15 cellular contexts compared by ENCODE assay signal in the genomic region with DNA sequence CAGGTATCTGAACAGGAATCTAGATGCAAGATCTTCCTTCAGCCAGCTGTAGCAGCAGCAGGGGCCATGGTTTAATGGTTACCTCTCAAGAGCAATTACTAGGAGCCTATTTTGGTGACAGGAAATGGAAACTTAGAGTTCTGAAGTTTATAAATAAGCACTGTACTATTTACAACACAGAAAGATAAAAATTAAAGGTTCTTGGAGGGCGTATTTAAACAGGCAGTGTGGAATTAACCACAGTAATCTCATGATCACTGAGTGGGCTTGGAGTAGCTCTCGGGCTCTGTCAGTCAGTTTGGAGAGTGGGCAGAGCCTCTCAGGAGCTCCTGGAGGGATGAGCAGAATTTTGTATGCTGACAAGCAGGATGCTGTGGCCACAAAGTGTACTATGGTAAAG. TPM values are rescaled to one million over a fixed set of nuclear protein-coding genes. Genes with fewer than 3 reads are reported as not detected.
DNase-seq lines count a peak whose midpoint lies in the region; ATAC-seq and TF ChIP-seq lines count a peak whose summit lies in the region.
"Had no signal": no experiment of that assay in that cellular context is flagged by ENCODE, and none has a peak within 500 bp of the region (broad histone marks: within the 10 kb centered on the region; RNA-seq: fewer than 3 reads in every experiment).

No MANE protein-coding gene starts in this region.

- H4K20me1 ChIP-seq in hepatocyte (ENCODE audit: insufficient read depth, poor library complexity, severe bottlenecking) = no peaks in the 10 kb centered on the region

- H3K9me2 ChIP-seq in hepatocyte (replicated peaks; ENCODE audit: insufficient read depth) = no peaks in the 10 kb centered on the region

- ATAC-seq in GM21737 (IDR thresholded peaks at IDR 0.05; ENCODE audit: unreplicated experiment) (peak; percentile 63), HG03354 (IDR thresholded peaks at IDR 0.05; ENCODE audit: poor library complexity, severe bottlenecking, unreplicated experiment) (peak; percentile 85), upper lobe of right lung (no peak)
- ATAC-seq: mucosa of descending colon had no signal

- H3K9me3 ChIP-seq in hepatocyte (ENCODE audit: low read depth) (no peaks in the 10 kb centered on the region), upper lobe of right lung (no peaks in the 10 kb centered on the region)
- H3K9me3 ChIP-seq: mucosa of descending colon had no signal

- H3K36me3 ChIP-seq in hepatocyte (replicated peaks; ENCODE audit: insufficient read depth, low read depth) (no peaks in the 10 kb centered on the region), upper lobe of right lung (no peaks in the 10 kb centered on the region)

- H3K79me2 ChIP-seq in hepatocyte = no peaks in the 10 kb centered on the region

- peak; percentile 11 for DNase-seq in NCI-H82 (lab: John Stamatoyannopoulos, UW)
- no peak for DNase-seq in NCI-H82 treated with DMSO at 0.1 percent for 48 hours (lab: John Stamatoyannopoulos, UW; ENCODE audit: unreplicated experiment)
- no peak for DNase-seq in NCI-H446 treated with DMSO at 0.1 percent for 48 hours (lab: John Stamatoyannopoulos, UW)
- DNase-seq in hepatocyte (ENCODE audit: low spot score) = no peak
- no peak for DNase-seq in coronary artery (ENCODE audit: low spot score)
- no peak for DNase-seq in upper lobe of right lung
- DNase-seq: activated CD4-positive, alpha-beta memory T cell treated with anti-CD3 and anti-CD28 coated beads, Interleukin-2, amount 10 ng/mL, durations not matched to agents 7 days and 5 days; activated naive CD8-positive, alpha-beta T cell treated with anti-CD3 and anti-CD28 coated beads, Interleukin-2, amount 10 ng/mL, durations not matched to agents 7 days and 5 days; EL; mucosa of descending colon; NCI-H187 treated with DMSO at 0.1 percent for 48 hours; SIG-M5 had no signal

- H3K4me1 ChIP-seq in hepatocyte (ENCODE audit: insufficient read depth) = no peaks in the 10 kb centered on the region
- no peaks in the 10 kb centered on the region for H3K4me1 ChIP-seq in upper lobe of right lung

- intact Hi-C loops in upper lobe of right lung (cut with DNase I) = no loop called here

- no peak overlapping the region for H3K4me3 ChIP-seq in hepatocyte
- no peak overlapping the region for H3K4me3 ChIP-seq in coronary artery
- H3K4me3 ChIP-seq in upper lobe of right lung = no peak overlapping the region
- H3K4me3 ChIP-seq: mucosa of descending colon had no signal

- WGBS in hepatocyte (ENCODE audit: low lambda C conversion rate, missing lambda C conversion rate) = 46% methylated on average over 2 of the region's 2 CpGs

- H2AFZ ChIP-seq in hepatocyte = no peak overlapping the region

- H3K27me3 ChIP-seq in hepatocyte (no peaks in the 10 kb centered on the region), upper lobe of right lung (no peaks in the 10 kb centered on the region)

- H3K27ac ChIP-seq in hepatocyte (no peak overlapping the region), coronary artery (no peak overlapping the region), upper lobe of right lung (no peak overlapping the region)

- TF ChIP-seq CTCF in hepatocyte (IDR thresholded peaks at IDR 0.05; ENCODE audit: poor library complexity) (no peak), coronary artery (IDR thresholded peaks at IDR 0.05) (no peak), upper lobe of right lung (IDR thresholded peaks at IDR 0.05) (no peak)

- H3K4me2 ChIP-seq in hepatocyte = no peak overlapping the region

RNA-seq across cellular contexts. Expression of gene FCRL5, which starts 10.2 kb away (rescaled TPM):
- total RNA-seq in hepatocyte (not detected in 2 replicates), upper lobe of right lung (0.93 TPM)
- not detected in 2 replicates for polyA plus RNA-seq in hepatocyte
- total RNA-seq: A172; activated CD4-positive, alpha-beta memory T cell treated with anti-CD3 and anti-CD28 coated beads, Interleukin-2, amount 10 ng/mL, durations not matched to agents 7 days and 5 days had no signal

RNA-seq across cellular contexts. Expression of gene FCRL4, which starts 35.4 kb away (rescaled TPM):
- total RNA-seq in hepatocyte (not detected in 2 replicates), upper lobe of right lung (not detected)
- not detected in 2 replicates for polyA plus RNA-seq in hepatocyte
- total RNA-seq: A172; activated CD4-positive, alpha-beta memory T cell treated with anti-CD3 and anti-CD28 coated beads, Interleukin-2, amount 10 ng/mL, durations not matched to agents 7 days and 5 days; activated naive CD8-positive, alpha-beta T cell treated with anti-CD3 and anti-CD28 coated beads, Interleukin-2, amount 10 ng/mL, durations not matched to agents 7 days and 5 days had no signal
